15 cellular contexts compared by ENCODE assay signal in genomic region chr5:77778881-77779438, GRCh38. TPM values are rescaled to one million over a fixed set of nuclear protein-coding genes. Genes with fewer than 3 reads are reported as not detected.
DNase-seq lines count a peak whose midpoint lies in the region; ATAC-seq and TF ChIP-seq lines count a peak whose summit lies in the region.
"Had no signal": no experiment of that assay in that cellular context is flagged by ENCODE, and none has a peak within 500 bp of the region (broad histone marks: within the 10 kb centered on the region; RNA-seq: fewer than 3 reads in every experiment).

No MANE protein-coding gene starts in this region.

- WGBS in endodermal cell (ENCODE audit: insufficient coverage in 1 of 2, insufficient read length in 1 of 2), 2 experiments = 94 to 100% methylated on average over 2 of the region's 2 CpGs

- peak; percentile 18 for DNase-seq in activated CD8-positive, alpha-beta T cell treated with anti-CD3 and anti-CD28 coated beads for 36 hours
- no peak for DNase-seq in activated CD8-positive, alpha-beta T cell treated with anti-CD3 and anti-CD28 coated beads, Interleukin-2, amount 10 ng/mL, durations not matched to agents 7 days and 5 days
- DNase-seq in NAMALWA (ENCODE audit: low spot score) = peak; percentile 31
- DNase-seq in cerebellar cortex (ENCODE audit: low spot score) = peak; percentile 17
- DNase-seq in islet precursor cell = no peak
- no peak for DNase-seq in NCI-H510A treated with DMSO at 0.1 percent for 48 hours (lab: John Stamatoyannopoulos, UW)
- no peak for DNase-seq in endodermal cell
- no peak for DNase-seq in midbrain (lab: John Stamatoyannopoulos, UW)
- DNase-seq: AML-193, DMS53, IMR-90, KG1 had no signal

- TF ChIP-seq CTCF in activated CD8-positive, alpha-beta T cell treated with anti-CD3 and anti-CD28 coated beads for 36 hours (IDR thresholded peaks at IDR 0.05) = no peak
- no peak for TF ChIP-seq CTCF in endodermal cell (conservative IDR thresholded peaks at IDR 0.05)

- no peak overlapping the region for H3K9ac ChIP-seq in endodermal cell (ENCODE audit: extremely low read depth, low read length, poor library complexity, severe bottlenecking)
- H3K9ac ChIP-seq: BLaER1 treated with 17β-estradiol and CSF1 and Interleukin-3, amounts not matched to agents 10 nM and 100 nM had no signal

- CTCF ChIA-PET in activated CD8-positive, alpha-beta T cell treated with anti-CD3 and anti-CD28 coated beads for 36 hours (lab: Charles Lee) = no interaction called here
- CTCF ChIA-PET in activated CD8-positive, alpha-beta T cell treated with anti-CD3 and anti-CD28 coated beads, Interleukin-2, amount 10 ng/mL, durations not matched to agents 7 days and 5 days (lab: Charles Lee) = no interaction called here

- no peak for ATAC-seq in activated CD8-positive, alpha-beta T cell treated with anti-CD3 and anti-CD28 coated beads for 36 hours
- ATAC-seq in activated CD8-positive, alpha-beta T cell treated with anti-CD3 and anti-CD28 coated beads, Interleukin-2, amount 10 ng/mL, durations not matched to agents 7 days and 5 days = no peak

- peaks cover 14% of the 10 kb centered on the region for H3K36me3 Mint-ChIP-seq in activated CD8-positive, alpha-beta T cell treated with anti-CD3 and anti-CD28 coated beads for 36 hours (ENCODE audit: low read depth)
- peaks cover 13% of the 10 kb centered on the region for H3K36me3 Mint-ChIP-seq in activated CD8-positive, alpha-beta T cell treated with anti-CD3 and anti-CD28 coated beads, Interleukin-2, amount 10 ng/mL, durations not matched to agents 7 days and 5 days (ENCODE audit: low read depth)
- H3K36me3 Mint-ChIP-seq in endodermal cell (ENCODE audit: low read depth) = no peaks in the 10 kb centered on the region
- H3K36me3 Mint-ChIP-seq: CD4-positive, CD25-positive, alpha-beta regulatory T cell had no signal

- intact Hi-C loops in activated CD8-positive, alpha-beta T cell treated with anti-CD3 and anti-CD28 coated beads for 36 hours (cut with micrococcal nuclease) = no loop called here

- H3K27ac Mint-ChIP-seq in activated CD8-positive, alpha-beta T cell treated with anti-CD3 and anti-CD28 coated beads for 36 hours = no peak overlapping the region
- no peak overlapping the region for H3K27ac Mint-ChIP-seq in activated CD8-positive, alpha-beta T cell treated with anti-CD3 and anti-CD28 coated beads, Interleukin-2, amount 10 ng/mL, durations not matched to agents 7 days and 5 days
- no peak overlapping the region for H3K27ac Mint-ChIP-seq in endodermal cell
- H3K27ac Mint-ChIP-seq: CD4-positive, CD25-positive, alpha-beta regulatory T cell had no signal

- no peak overlapping the region for H3K4me3 Mint-ChIP-seq in activated CD8-positive, alpha-beta T cell treated with anti-CD3 and anti-CD28 coated beads for 36 hours
- H3K4me3 Mint-ChIP-seq in activated CD8-positive, alpha-beta T cell treated with anti-CD3 and anti-CD28 coated beads, Interleukin-2, amount 10 ng/mL, durations not matched to agents 7 days and 5 days = no peak overlapping the region
- H3K4me3 Mint-ChIP-seq in endodermal cell = no peak overlapping the region

- no peaks in the 10 kb centered on the region for H3K9me3 Mint-ChIP-seq in activated CD8-positive, alpha-beta T cell treated with anti-CD3 and anti-CD28 coated beads for 36 hours
- H3K9me3 Mint-ChIP-seq in activated CD8-positive, alpha-beta T cell treated with anti-CD3 and anti-CD28 coated beads, Interleukin-2, amount 10 ng/mL, durations not matched to agents 7 days and 5 days (ENCODE audit: insufficient read depth) = no peaks in the 10 kb centered on the region
- H3K9me3 Mint-ChIP-seq in endodermal cell = peaks cover 11% of the 10 kb centered on the region

- peaks cover 1% of the 10 kb centered on the region for H3K36me3 ChIP-seq in endodermal cell (ENCODE audit: control insufficient read depth, insufficient read depth, low read length)

- H3K27me3 ChIP-seq in endodermal cell (ENCODE audit: control insufficient read depth, insufficient read depth, low read length, poor library complexity, severe bottlenecking) = no peaks in the 10 kb centered on the region
- H3K27me3 ChIP-seq: BLaER1 treated with 17β-estradiol and CSF1 and Interleukin-3, amounts not matched to agents 10 nM and 100 nM had no signal

- POLR2A ChIA-PET in activated CD8-positive, alpha-beta T cell treated with anti-CD3 and anti-CD28 coated beads for 36 hours (lab: Charles Lee) = no interaction called here
- POLR2A ChIA-PET in activated CD8-positive, alpha-beta T cell treated with anti-CD3 and anti-CD28 coated beads, Interleukin-2, amount 10 ng/mL, durations not matched to agents 7 days and 5 days (lab: Charles Lee) = no interaction called here

- no peaks in the 10 kb centered on the region for H3K4me1 ChIP-seq in endodermal cell (ENCODE audit: control insufficient read depth, insufficient read depth, low read length)

- no peaks in the 10 kb centered on the region for H3K27me3 Mint-ChIP-seq in activated CD8-positive, alpha-beta T cell treated with anti-CD3 and anti-CD28 coated beads for 36 hours
- H3K27me3 Mint-ChIP-seq in activated CD8-positive, alpha-beta T cell treated with anti-CD3 and anti-CD28 coated beads, Interleukin-2, amount 10 ng/mL, durations not matched to agents 7 days and 5 days (ENCODE audit: low read depth) = no peaks in the 10 kb centered on the region
- H3K27me3 Mint-ChIP-seq in endodermal cell (ENCODE audit: insufficient read depth) = peaks cover 6% of the 10 kb centered on the region

- no peak overlapping the region for H3K27ac ChIP-seq in endodermal cell (ENCODE audit: low read depth, low read length)
- H3K27ac ChIP-seq: 22Rv1; BLaER1 treated with 17β-estradiol and CSF1 and Interleukin-3, amounts not matched to agents 10 nM and 100 nM had no signal

- H3K4me3 ChIP-seq in endodermal cell (ENCODE audit: low read length) = no peak overlapping the region
- H3K4me3 ChIP-seq: BLaER1 treated with 17β-estradiol and CSF1 and Interleukin-3, amounts not matched to agents 10 nM and 100 nM had no signal

- peaks cover 35% of the 10 kb centered on the region for H3K9me3 ChIP-seq in endodermal cell (ENCODE audit: control insufficient read depth, low read length)

- peaks cover 30% of the 10 kb centered on the region for H3K4me1 Mint-ChIP-seq in activated CD8-positive, alpha-beta T cell treated with anti-CD3 and anti-CD28 coated beads for 36 hours (ENCODE audit: low read depth)
- H3K4me1 Mint-ChIP-seq in activated CD8-positive, alpha-beta T cell treated with anti-CD3 and anti-CD28 coated beads, Interleukin-2, amount 10 ng/mL, durations not matched to agents 7 days and 5 days (ENCODE audit: low read depth) = peaks cover 26% of the 10 kb centered on the region
- H3K4me1 Mint-ChIP-seq in endodermal cell = peaks cover 19% of the 10 kb centered on the region

RNA-seq across cellular contexts. Expression of gene TBCA, which starts 2.8 kb away (rescaled TPM):
- 100 to 1,000 TPM; 192 to 196 TPM for total RNA-seq in activated CD8-positive, alpha-beta T cell treated with anti-CD3 and anti-CD28 coated beads for 36 hours
- 100 to 1,000 TPM; 159 to 168 TPM for total RNA-seq in activated CD8-positive, alpha-beta T cell treated with anti-CD3 and anti-CD28 coated beads, Interleukin-2, amount 10 ng/mL, durations not matched to agents 7 days and 5 days
- total RNA-seq in endodermal cell = 100 to 1,000 TPM; 415 to 454 TPM
- polyA plus RNA-seq in endodermal cell (2013, experiment 1 of 2) = 247 TPM
- 251 TPM for polyA plus RNA-seq in endodermal cell (2013, experiment 2 of 2)

Comparison
In these comparisons a context has a peak if more than half of its experiments do, and no peak if none do; other contexts are left out.
1. DNase-seq: peak in activated CD8-positive, alpha-beta T cell treated with anti-CD3 and anti-CD28 coated beads for 36 hours (single experiment), NAMALWA (single experiment) and cerebellar cortex (single experiment); none in activated CD8-positive, alpha-beta T cell treated with anti-CD3 and anti-CD28 coated beads, Interleukin-2, amount 10 ng/mL, durations not matched to agents 7 days and 5 days (single experiment), islet precursor cell (single experiment), NCI-H510A treated with DMSO at 0.1 percent for 48 hours (single experiment), endodermal cell (single experiment) and midbrain (single experiment).